22 cellular contexts compared by ENCODE assay signal in the genomic region with DNA sequence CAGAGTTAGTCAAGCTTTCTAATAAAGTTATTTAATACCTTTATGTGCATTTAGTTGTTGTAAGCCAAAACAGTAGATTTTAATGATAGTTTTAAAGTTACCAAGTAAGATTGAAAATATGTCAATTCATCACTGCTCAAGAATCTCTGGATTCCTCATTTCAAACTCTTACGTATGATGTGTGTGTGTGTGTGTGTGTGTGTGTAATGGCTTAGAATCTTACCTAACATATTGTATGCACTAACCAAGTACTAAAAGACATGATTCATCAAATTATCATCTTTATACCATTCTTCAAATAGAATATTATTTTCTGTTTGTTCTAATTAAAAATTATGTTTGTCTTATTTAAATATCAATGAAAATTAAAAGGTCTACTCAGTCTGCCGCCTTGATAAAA. TPM values are rescaled to one million over a fixed set of nuclear protein-coding genes. Genes with fewer than 3 reads are reported as not detected.
A peak's percentile ranks its signal among the peaks of the same experiment; 100 is the strongest.
DNase-seq lines count a peak whose midpoint lies in the region; ATAC-seq, FAIRE-seq and TF ChIP-seq lines count a peak whose summit lies in the region.
"Had no signal": no experiment of that assay in that cellular context is flagged by ENCODE, and none has a peak within 500 bp of the region (broad histone marks: within the 10 kb centered on the region; RNA-seq: fewer than 3 reads in every experiment).

No MANE protein-coding gene starts in this region.

- no TSS peak for BruUV-seq in mammary epithelial cell (replicated peaks; lab: Mats Ljungman, UMichigan)

- no peak for FAIRE-seq in HTR-8/SVneo (lab: Jason Lieb, UNC)
- FAIRE-seq: frontal cortex had no signal

- no peak overlapping the region for H3K4me2 ChIP-seq in mammary epithelial cell (ENCODE audit: insufficient read depth, low read depth, low read length)

- no peak overlapping the region for H3K27ac ChIP-seq in mammary epithelial cell (ENCODE audit: insufficient read depth, low read depth, low read length)
- H3K27ac ChIP-seq: skin epidermis, thoracic aorta had no signal

- DNase-seq in AG09309 (ENCODE audit: low read depth) (peak; percentile 18), HS-5 (ENCODE audit: low read depth) (peak; percentile 69), mammary epithelial cell (peak; percentile 69), iris pigment epithelial cell (ENCODE audit: low read depth) (peak; percentile 72), RPMI8226 (no peak), CD1c-positive myeloid dendritic cell (ENCODE audit: extremely low spot score) (no peak), HTR-8/SVneo (ENCODE audit: insufficient read length, low spot score) (no peak)
- DNase-seq: ACHN; CD4-positive, CD25-positive, alpha-beta regulatory T cell; left cardiac atrium; MG63; NCI-H1436; NCI-H2171 treated with DMSO at 0.1 percent for 48 hours; posterior cingulate gyrus; SIG-M5; stimulated activated CD4-positive, alpha-beta T cell treated with anti-CD3 and anti-CD28 coated beads, Interleukin-2, amount 100 ng/mL, for 24 hours; stimulated activated naive CD4-positive, alpha-beta T cell; T-cell had no signal

- H3K4me3 ChIP-seq in AG09309 (ENCODE audit: control insufficient read depth, low read depth, low read length): no peak overlapping the region
- H3K4me3 ChIP-seq in mammary epithelial cell (replicated peaks in 1 of 3; ENCODE audit: insufficient read depth in 1 of 3, low read depth in 2 of 3, low read length in 3 of 3): no peak overlapping the region
- H3K4me3 ChIP-seq: MG63, skin epidermis, thoracic aorta had no signal

- in situ Hi-C loops in mammary epithelial cell (cut with MboI; ENCODE audit: low sequenced_read_pairs in 2 of 2): no loop called here

- H3K4me1 ChIP-seq in mammary epithelial cell (ENCODE audit: insufficient read depth, low read length): peaks cover 8% of the 10 kb centered on the region

- H3K27me3 ChIP-seq in mammary epithelial cell (ENCODE audit: insufficient read depth, low read length): no peaks in the 10 kb centered on the region
- H3K27me3 ChIP-seq: MG63 had no signal

- no peaks in the 10 kb centered on the region for H4K20me1 ChIP-seq in mammary epithelial cell (ENCODE audit: insufficient read depth, low read length)

- dilution Hi-C loops in mammary epithelial cell (cut with HindIII; ENCODE audit: low sequenced_read_pairs): no loop called here

- WGBS in mammary epithelial cell (ENCODE audit: low coverage, missing lambda C conversion rate): 71% methylated on average over 2 of the region's 2 CpGs

- intact Hi-C loops in mammary epithelial cell (cut with micrococcal nuclease): loop anchor here (1.0 to 5.0 kb wide), 2 partner anchors 42 to 116 kb away; partner anchors contain the start of genes NANP and ZNF337

- no peak for ATAC-seq in GM19397 (IDR thresholded peaks at IDR 0.05; ENCODE audit: unreplicated experiment)
- ATAC-seq: left cardiac atrium, T-cell had no signal

- no peaks in the 10 kb centered on the region for H3K36me3 ChIP-seq in mammary epithelial cell (ENCODE audit: insufficient read depth, low read length)
- H3K36me3 ChIP-seq: MG63, thoracic aorta had no signal

- H2AFZ ChIP-seq in mammary epithelial cell (ENCODE audit: low read depth, low read length): no peak overlapping the region

- no peaks in the 10 kb centered on the region for H3K79me2 ChIP-seq in mammary epithelial cell (ENCODE audit: insufficient read depth, low read length)

- H3K9me3 ChIP-seq in mammary epithelial cell (replicated peaks; ENCODE audit: insufficient read depth, low read length): no peaks in the 10 kb centered on the region
- H3K9me3 ChIP-seq: MG63, thoracic aorta had no signal

- CTCF ChIA-PET in mammary epithelial cell (lab: Charles Lee; ENCODE audit: low non-redundant PET): no interaction called here

- H3K9ac ChIP-seq in mammary epithelial cell (ENCODE audit: insufficient read depth, low read length): no peak overlapping the region

- TF ChIP-seq CTCF in AG09309 (IDR thresholded peaks at IDR 0.05; ENCODE audit: control insufficient read depth, insufficient read depth, low read depth, low read length, missing control alignments) (no peak), mammary epithelial cell (conservative IDR thresholded peaks at IDR 0.05 in 1 of 2, IDR thresholded peaks at IDR 0.05 in 1 of 2; ENCODE audit: extremely low read depth in 1 of 2, insufficient read depth in 1 of 2, low read depth in 1 of 2, low read length in 2 of 2) (no peak)

RNA-seq across cellular contexts. Expression of gene ZNF337, which starts 41.5 kb away (rescaled TPM):
- total RNA-seq in mammary epithelial cell: 10 to 100 TPM; 13.7 to 22.1 TPM
- polyA plus RNA-seq in mammary epithelial cell: 9.7 TPM
- 19.4 TPM for polyA minus RNA-seq in mammary epithelial cell

Comparison
In these comparisons a context has a peak if more than half of its experiments do, and no peak if none do; other contexts are left out.
1. DNase-seq: peak in AG09309 (single experiment), HS-5 (single experiment), mammary epithelial cell (single experiment) and iris pigment epithelial cell (single experiment); none in RPMI8226 (single experiment), CD1c-positive myeloid dendritic cell (single experiment) and HTR-8/SVneo (single experiment).